In genomic region chr14:68397371-68397779, GRCh38 we compare ENCODE assay signal across 9 cellular contexts.
DNase-seq lines count a peak whose midpoint lies in the region; ATAC-seq and TF ChIP-seq lines count a peak whose summit lies in the region.
"Had no signal": no experiment of that assay in that cellular context is flagged by ENCODE, and none has a peak within 500 bp of the region (broad histone marks: within the 10 kb centered on the region; RNA-seq: fewer than 3 reads in every experiment).

No MANE protein-coding gene starts in this region.

- peak overlapping the region; percentile 2 for H2BK5ac ChIP-seq in neuronal stem cell (ENCODE audit: low read length)

- no peaks in the 10 kb centered on the region for H3K9me3 Mint-ChIP-seq in activated T-cell treated with anti-CD3 and anti-CD28 coated beads, Interleukin-2, amount 50 U/mL, for 4 hours
- H3K9me3 Mint-ChIP-seq: T-cell had no signal

- H3K9me3 ChIP-seq in Peyer's patch (no peaks in the 10 kb centered on the region), neuronal stem cell (replicated peaks in 1 of 2; ENCODE audit: control insufficient read depth in 2 of 2, insufficient read depth in 1 of 2, low read depth in 1 of 2, low read length in 2 of 2) (no peaks in the 10 kb centered on the region)

- no peak overlapping the region for H3K4ac ChIP-seq in neuronal stem cell (ENCODE audit: low read length)

- TF ChIP-seq CTCF in AG10803 (conservative IDR thresholded peaks at IDR 0.05; ENCODE audit: low read length) (no peak), Peyer's patch (IDR thresholded peaks at IDR 0.05) (no peak)

- no peak overlapping the region for H3K23ac ChIP-seq in neuronal stem cell (ENCODE audit: low read depth, low read length, poor library complexity)

- peak; percentile 68 for ATAC-seq in Right ventricle myocardium superior (ENCODE audit: poor library complexity)
- no peak for ATAC-seq in activated T-cell treated with anti-CD3 and anti-CD28 coated beads, Interleukin-2, amount 50 U/mL, for 4 hours
- ATAC-seq: T-cell had no signal

- no CpG with 5 or more reads among the region's 6 CpGs for WGBS in neuronal stem cell (ENCODE audit: extremely low coverage in 2 of 2, insufficient read length in 2 of 2, insufficient replicate concordance in 1 of 2), 2 donors

- H3K27me3 Mint-ChIP-seq in activated T-cell treated with anti-CD3 and anti-CD28 coated beads, Interleukin-2, amount 50 U/mL, for 4 hours (ENCODE audit: low read depth), result no peaks in the 10 kb centered on the region
- H3K27me3 Mint-ChIP-seq: T-cell had no signal

- H3K4me1 ChIP-seq in Peyer's patch (peaks cover 0 to 42% (median 16%) of the 10 kb centered on the region in 4 donors), neuronal stem cell (ENCODE audit: control insufficient read depth in 2 of 2, insufficient read depth in 1 of 2, low read depth in 1 of 2, low read length in 2 of 2) (peaks cover 37 to 63% of the 10 kb centered on the region in 2 donors)

- no peak overlapping the region for H3K4me2 ChIP-seq in neuronal stem cell (ENCODE audit: insufficient read depth, low read length, poor library complexity, severe bottlenecking)

- intact Hi-C loops in Right ventricle myocardium superior (cut with DNase I), result loop anchor here (10.0 kb wide), 1 partner anchor 417 kb away; no protein-coding TSS in a partner anchor

- peaks cover 6% of the 10 kb centered on the region for H3K36me3 Mint-ChIP-seq in activated T-cell treated with anti-CD3 and anti-CD28 coated beads, Interleukin-2, amount 50 U/mL, for 4 hours (ENCODE audit: insufficient read depth)

- H3K27me3 ChIP-seq in Peyer's patch (no peaks in the 10 kb centered on the region), neuronal stem cell (ENCODE audit: control insufficient read depth in 3 of 3, insufficient read depth in 3 of 3, low read depth in 1 of 3, low read length in 3 of 3) (no peaks in the 10 kb centered on the region)

- peak overlapping the region; percentile 11 to 66 (median 48) for H3K27ac ChIP-seq in Peyer's patch
- H3K27ac ChIP-seq in neuronal stem cell (replicated peaks; ENCODE audit: low read length), result no peak overlapping the region

- peak overlapping the region; percentile 53 for H3K18ac ChIP-seq in neuronal stem cell (ENCODE audit: low read length)

- H3K9ac ChIP-seq in neuronal stem cell (ENCODE audit: low read depth, low read length, poor library complexity), result no peak overlapping the region

- H2AFZ ChIP-seq in neuronal stem cell (ENCODE audit: low read length), result no peak overlapping the region

- peak; percentile 49 for DNase-seq in AG10803 (ENCODE audit: low read depth)
- peak in 2 of 3 donors; percentile 46 to 83 for DNase-seq in Peyer's patch
- DNase-seq in Right ventricle myocardium superior, result peak; percentile 76
- DNase-seq in neuronal stem cell (ENCODE audit: low spot score), result no peak
- no peak for DNase-seq in NAMALWA (ENCODE audit: low spot score)
- no peak for DNase-seq in activated T-cell treated with anti-CD3 and anti-CD28 coated beads, Interleukin-2, amount 50 U/mL, for 4 hours
- DNase-seq in glomerular visceral epithelial cell (ENCODE audit: extremely low spot score), result no peak
- DNase-seq in activated CD4-positive, alpha-beta T cell treated with anti-CD3 and anti-CD28 coated beads, Interleukin-2, amount 50 U/mL, for 4 hours, result no peak

- H3K36me3 ChIP-seq in Peyer's patch (no peaks in the 10 kb centered on the region), neuronal stem cell (replicated peaks in 1 of 2; ENCODE audit: control insufficient read depth in 2 of 2, insufficient read depth in 2 of 2, low read length in 2 of 2) (no peaks in the 10 kb centered on the region)

- no peaks in the 10 kb centered on the region for H3K79me1 ChIP-seq in neuronal stem cell (ENCODE audit: low read depth, low read length)

- no peak overlapping the region for H3K4me3 ChIP-seq in AG10803 (ENCODE audit: low read length)
- H3K4me3 ChIP-seq in Peyer's patch, result no peak overlapping the region
- no peak overlapping the region for H3K4me3 ChIP-seq in neuronal stem cell (ENCODE audit: low read length in 2 of 2)

- H3K4me3 Mint-ChIP-seq in activated T-cell treated with anti-CD3 and anti-CD28 coated beads, Interleukin-2, amount 50 U/mL, for 4 hours, result no peak overlapping the region
- H3K4me3 Mint-ChIP-seq: T-cell had no signal

- no peak overlapping the region for H4K8ac ChIP-seq in neuronal stem cell (ENCODE audit: low read depth, low read length)

- H2BK120ac ChIP-seq in neuronal stem cell (ENCODE audit: low read depth, low read length), result peak overlapping the region; percentile 33

- H4K91ac ChIP-seq in neuronal stem cell (ENCODE audit: low read depth, low read length, poor library complexity), result peak overlapping the region; percentile 19

- H2AK5ac ChIP-seq in neuronal stem cell (ENCODE audit: low read depth, low read length), result peak overlapping the region; percentile 1

- no peak overlapping the region for H2BK15ac ChIP-seq in neuronal stem cell (ENCODE audit: low read length)

- no peak for TF ChIP-seq POLR2A in Peyer's patch (IDR thresholded peaks at IDR 0.05)

- H3K14ac ChIP-seq in neuronal stem cell (ENCODE audit: low read length), result peak overlapping the region; percentile 28

- peak overlapping the region; percentile 93 for H2BK12ac ChIP-seq in neuronal stem cell (ENCODE audit: low read length)

- peaks cover 28% of the 10 kb centered on the region for H3K4me1 Mint-ChIP-seq in activated T-cell treated with anti-CD3 and anti-CD28 coated beads, Interleukin-2, amount 50 U/mL, for 4 hours (ENCODE audit: low read depth)

Comparison
In these comparisons a context has a peak if more than half of its experiments do, and no peak if none do; other contexts are left out.
1. DNase-seq: peak in AG10803 (single experiment), Peyer's patch (2 of 3) and Right ventricle myocardium superior (single experiment); none in neuronal stem cell (single experiment), NAMALWA (single experiment), activated T-cell treated with anti-CD3 and anti-CD28 coated beads, Interleukin-2, amount 50 U/mL, for 4 hours (single experiment), glomerular visceral epithelial cell (single experiment) and activated CD4-positive, alpha-beta T cell treated with anti-CD3 and anti-CD28 coated beads, Interleukin-2, amount 50 U/mL, for 4 hours (0 of 2).